In genomic region chr11:123301696-123302400, GRCh38 we compare ENCODE assay signal across 8 cellular contexts.
A peak's percentile ranks its signal among the peaks of the same experiment; 100 is the strongest.
DNase-seq lines count a peak whose midpoint lies in the region; ATAC-seq lines count a peak whose summit lies in the region.

No MANE protein-coding gene starts in this region.

- peak; percentile 12 for DNase-seq in HT-29 (ENCODE audit: low spot score)
- DNase-seq in T-helper 17 cell, result peak; percentile 58 to 63 (median 62)
- peak; percentile 79 for DNase-seq in astrocyte of the hippocampus (ENCODE audit: low read depth, low spot score)

- H3K9me3 ChIP-seq in BLaER1, result peaks cover 16% of the 10 kb centered on the region
- H3K9me3 ChIP-seq in T-helper 17 cell (ENCODE audit: control insufficient read depth, low read length, poor library complexity, severe bottlenecking), result no peaks in the 10 kb centered on the region
- no peaks in the 10 kb centered on the region for H3K9me3 ChIP-seq in iPS-18c (ENCODE audit: control insufficient read depth, insufficient read depth, low read length)

- H3K36me3 Mint-ChIP-seq in T-helper 17 cell (ENCODE audit: low read depth), result no peaks in the 10 kb centered on the region

- 0 out of 2 replicates have a peak overlapping the region, but pooled peaks have one; percentile 16 for H3K9ac ChIP-seq in BLaER1

- H3K27me3 Mint-ChIP-seq in T-helper 17 cell, result no peaks in the 10 kb centered on the region

- no peaks in the 10 kb centered on the region for H3K27me3 ChIP-seq in BLaER1

- peak overlapping the region; percentile 80 for H3K4me3 Mint-ChIP-seq in T-helper 17 cell

- no peaks in the 10 kb centered on the region for H4K20me1 ChIP-seq in BLaER1

- ATAC-seq in GM19455 (IDR thresholded peaks at IDR 0.05; ENCODE audit: unreplicated experiment) (peak; percentile 57), T-helper 17 cell (peak; percentile 75), GM18870 (IDR thresholded peaks at IDR 0.05; ENCODE audit: unreplicated experiment) (no peak)

- H3K36me3 ChIP-seq in BLaER1, result no peaks in the 10 kb centered on the region

- H3K27ac Mint-ChIP-seq in T-helper 17 cell, result peak overlapping the region; percentile 96

- peaks cover 57% of the 10 kb centered on the region for H3K4me1 ChIP-seq in BLaER1

- H3K4me3 ChIP-seq in BLaER1 (peak overlapping the region; percentile 33; the same call in 1 of the 2 replicates), iPS-18c (ENCODE audit: insufficient read depth, low read depth, low read length) (peak overlapping the region; percentile 62), skin epidermis (peak overlapping the region; percentile 14 to 39 (median 27))

- H3K27ac ChIP-seq in BLaER1 (peak overlapping the region; percentile 1), skin epidermis (peak overlapping the region in 4 of 21 experiments; percentile 4 to 56 (median 21))

- H3K4me2 ChIP-seq in BLaER1, result peak overlapping the region; percentile 70

- peaks cover 36% of the 10 kb centered on the region for H3K4me1 Mint-ChIP-seq in T-helper 17 cell

Comparison
In these comparisons a context has a peak if more than half of its experiments do, and no peak if none do; other contexts are left out.
1. DNase-seq: peak in every context shown above with its lines; median percentile 79 in astrocyte of the hippocampus; 62 in T-helper 17 cell; 12 in HT-29.